Comparison of ENCODE assay signal across 1 cellular context in the genomic region with DNA sequence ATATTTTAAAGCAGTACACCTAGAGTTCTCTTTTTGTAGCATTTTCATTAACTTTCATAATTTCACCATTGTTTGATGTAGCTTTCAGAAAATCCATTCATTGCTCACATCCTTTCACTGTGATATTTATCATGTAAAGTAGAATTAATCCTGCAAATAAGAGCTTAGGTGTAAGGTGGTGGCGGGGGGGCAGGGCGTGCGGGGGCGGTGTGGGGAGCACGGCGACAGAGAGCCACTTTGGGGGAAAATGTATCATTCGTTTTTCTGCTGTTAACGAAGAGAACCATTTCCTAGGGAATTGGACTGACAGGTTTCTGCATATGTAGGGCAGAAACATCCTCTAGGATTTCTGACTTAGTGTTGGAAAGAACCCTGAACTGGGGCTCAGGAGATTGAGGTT.
TF ChIP-seq lines count a peak whose summit lies in the region.

No MANE protein-coding gene starts in this region.

TF ChIP-seq in A549, 52 proteins besides CTCF, POLR2A, EP300 and RAD21 (continued from another document):
- TF ChIP-seq RARB (CRISPR knock-in tag; IDR thresholded peaks at IDR 0.05) (no peak), FOSB (CRISPR knock-in tag; IDR thresholded peaks at IDR 0.05) (no peak), CHD2 (IDR thresholded peaks at IDR 0.05; ENCODE audit: low read length, partially characterized antibody) (no peak), NPAS2 (CRISPR knock-in tag; IDR thresholded peaks at IDR 0.05; ENCODE audit: borderline replicate concordance) (no peak), ESRRA (IDR thresholded peaks at IDR 0.05; ENCODE audit: borderline replicate concordance, low read length) (no peak), HDAC2 (IDR thresholded peaks at IDR 0.05) (no peak), PHF8 (IDR thresholded peaks at IDR 0.05; ENCODE audit: borderline replicate concordance, low read depth) (no peak), EHF (CRISPR knock-in tag; IDR thresholded peaks at IDR 0.05) (no peak)
- TF ChIP-seq, protein P1, sequence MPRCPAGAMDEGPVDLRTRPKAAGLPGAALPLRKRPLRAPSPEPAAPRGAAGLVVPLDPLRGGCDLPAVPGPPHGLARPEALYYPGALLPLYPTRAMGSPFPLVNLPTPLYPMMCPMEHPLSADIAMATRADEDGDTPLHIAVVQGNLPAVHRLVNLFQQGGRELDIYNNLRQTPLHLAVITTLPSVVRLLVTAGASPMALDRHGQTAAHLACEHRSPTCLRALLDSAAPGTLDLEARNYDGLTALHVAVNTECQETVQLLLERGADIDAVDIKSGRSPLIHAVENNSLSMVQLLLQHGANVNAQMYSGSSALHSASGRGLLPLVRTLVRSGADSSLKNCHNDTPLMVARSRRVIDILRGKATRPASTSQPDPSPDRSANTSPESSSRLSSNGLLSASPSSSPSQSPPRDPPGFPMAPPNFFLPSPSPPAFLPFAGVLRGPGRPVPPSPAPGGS (IDR thresholded peaks at IDR 0.05), result no peak
- TF ChIP-seq, protein P2, sequence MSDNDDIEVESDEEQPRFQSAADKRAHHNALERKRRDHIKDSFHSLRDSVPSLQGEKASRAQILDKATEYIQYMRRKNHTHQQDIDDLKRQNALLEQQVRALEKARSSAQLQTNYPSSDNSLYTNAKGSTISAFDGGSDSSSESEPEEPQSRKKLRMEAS (IDR thresholded peaks at IDR 0.05), result no peak
